9 cellular contexts compared by ENCODE assay signal in genomic region chrX:152897216-152898144, GRCh38. TPM values are rescaled to one million over a fixed set of nuclear protein-coding genes. Genes with fewer than 3 reads are reported as not detected.
A peak's percentile ranks its signal among the peaks of the same experiment; 100 is the strongest.
DNase-seq lines count a peak whose midpoint lies in the region; ATAC-seq and TF ChIP-seq lines count a peak whose summit lies in the region.
"Had no signal": no experiment of that assay in that cellular context is flagged by ENCODE, and none has a peak within 500 bp of the region (broad histone marks: within the 10 kb centered on the region; RNA-seq: fewer than 3 reads in every experiment).

TSS of gene ZNF185 (plus strand) at chrX:152898067. CDS start at chrX:152914490, 16,423 bp downstream.

- H3K36me3 ChIP-seq in ACC112 (ENCODE audit: insufficient read depth, low read length) (no peaks in the 10 kb centered on the region), HEK293 (ENCODE audit: control insufficient read depth in 2 of 2, insufficient read depth in 1 of 2, low read length in 2 of 2) (no peaks in the 10 kb centered on the region), mammary epithelial cell (ENCODE audit: insufficient read depth, low read length) (no peaks in the 10 kb centered on the region)
- H3K36me3 ChIP-seq in CD4-positive, alpha-beta memory T cell (ENCODE audit: insufficient read depth, low read length) = no peaks in the 10 kb centered on the region

- H3K27me3 ChIP-seq in ACC112 (ENCODE audit: insufficient read depth, low read length) (no peaks in the 10 kb centered on the region), mammary epithelial cell (ENCODE audit: insufficient read depth, low read length) (no peaks in the 10 kb centered on the region)
- no peaks in the 10 kb centered on the region for H3K27me3 ChIP-seq in CD4-positive, alpha-beta memory T cell (ENCODE audit: insufficient read depth, low read length)

- peaks cover 19% of the 10 kb centered on the region for H3K79me2 ChIP-seq in ACC112 (ENCODE audit: control insufficient read depth, insufficient read depth, low read length, unreplicated experiment)
- H3K79me2 ChIP-seq in mammary epithelial cell (ENCODE audit: insufficient read depth, low read length) = no peaks in the 10 kb centered on the region

- H3K4me1 ChIP-seq in ACC112 (ENCODE audit: control insufficient read depth, insufficient read depth, low read length, unreplicated experiment) (peaks cover 35% of the 10 kb centered on the region), HEK293 (ENCODE audit: control insufficient read depth, insufficient read depth, low read length) (no peaks in the 10 kb centered on the region), mammary epithelial cell (ENCODE audit: insufficient read depth, low read length) (peaks cover 54% of the 10 kb centered on the region)
- no peaks in the 10 kb centered on the region for H3K4me1 ChIP-seq in CD4-positive, alpha-beta memory T cell (ENCODE audit: insufficient read depth, low read length)

- BruUV-seq in mammary epithelial cell (replicated peaks; lab: Mats Ljungman, UMichigan) = no TSS peak

- no peak for ATAC-seq in activated CD4-positive, CD25-positive, alpha-beta regulatory T cell treated with anti-CD3 and anti-CD28 coated beads, Interleukin-2, amount 50 U/mL, for 24 hours
- ATAC-seq in GM18519 (IDR thresholded peaks at IDR 0.05; ENCODE audit: low FRiP score, unreplicated experiment) = no peak

- no peaks in the 10 kb centered on the region for H4K20me1 ChIP-seq in mammary epithelial cell (ENCODE audit: insufficient read depth, low read length)

- dilution Hi-C loops in mammary epithelial cell (cut with HindIII; ENCODE audit: low sequenced_read_pairs) = no loop called here

- H3K4me1 Mint-ChIP-seq in CD4-positive, alpha-beta memory T cell = peaks cover 0 to 5% (median under 1%) of the 10 kb centered on the region in 4 donors

- DNase-seq in mammary epithelial cell (no peak), lung microvascular endothelial cell (ENCODE audit: low read depth in 2 of 2) (peak; percentile 35 to 46), foreskin melanocyte (no peak)
- no peak for DNase-seq in CD4-positive, alpha-beta memory T cell
- DNase-seq: SHP77 had no signal

- peak within 1 kb of the TSS in 4 of 8 donors; percentile 15 to 63 (median 23) for H3K4me3 Mint-ChIP-seq in CD4-positive, alpha-beta memory T cell

- no peaks in the 10 kb centered on the region for H3K9me3 Mint-ChIP-seq in CD4-positive, alpha-beta memory T cell

- 64% methylated on average over 20 of the region's 66 CpGs for WGBS in mammary epithelial cell (ENCODE audit: low coverage, missing lambda C conversion rate)

- H3K36me3 Mint-ChIP-seq in CD4-positive, alpha-beta memory T cell = no peaks in the 10 kb centered on the region

- peak within 1 kb of the TSS; percentile 67 for H3K4me2 ChIP-seq in mammary epithelial cell (ENCODE audit: insufficient read depth, low read depth, low read length)

- no peak within 1 kb of the TSS for H3K27ac Mint-ChIP-seq in CD4-positive, alpha-beta memory T cell

- no peak within 1 kb of the TSS for H3K9ac ChIP-seq in mammary epithelial cell (ENCODE audit: insufficient read depth, low read length)

- intact Hi-C loops in mammary epithelial cell (cut with micrococcal nuclease) = no loop called here
- intact Hi-C loops in CD4-positive, alpha-beta memory T cell (cut with micrococcal nuclease) = no loop called here

- H3K4me3 ChIP-seq in ACC112 (ENCODE audit: low read depth, low read length) (peak within 1 kb of the TSS; percentile 75), HEK293 (ENCODE audit: low read depth, low read length) (peak within 1 kb of the TSS; percentile 30), mammary epithelial cell (replicated peaks in 1 of 3; ENCODE audit: insufficient read depth in 1 of 3, low read depth in 2 of 3, low read length in 3 of 3) (peak within 1 kb of the TSS; percentile 37 to 57 (median 47))
- H3K4me3 ChIP-seq in CD4-positive, alpha-beta memory T cell (ENCODE audit: low read length in 2 of 2) = no peak within 1 kb of the TSS

- H2AFZ ChIP-seq in ACC112 (ENCODE audit: low read length, unreplicated experiment) = no peak within 1 kb of the TSS
- peak within 1 kb of the TSS; percentile 70 for H2AFZ ChIP-seq in mammary epithelial cell (ENCODE audit: low read depth, low read length)

- no peaks in the 10 kb centered on the region for H3K9me3 ChIP-seq in HEK293 (ENCODE audit: control insufficient read depth, insufficient read depth, low read depth, low read length)
- H3K9me3 ChIP-seq in mammary epithelial cell (replicated peaks; ENCODE audit: insufficient read depth, low read length) = no peaks in the 10 kb centered on the region
- no peaks in the 10 kb centered on the region for H3K9me3 ChIP-seq in CD4-positive, alpha-beta memory T cell (ENCODE audit: control insufficient read depth in 1 of 2, low read length in 2 of 2)

- H3K27ac ChIP-seq in ACC112 (ENCODE audit: low read depth, low read length) (peak within 1 kb of the TSS; percentile 79), HEK293 (ENCODE audit: extremely low read depth, low read depth, low read length) (no peak within 1 kb of the TSS), mammary epithelial cell (ENCODE audit: insufficient read depth, low read depth, low read length) (no peak within 1 kb of the TSS)
- H3K27ac ChIP-seq in CD4-positive, alpha-beta memory T cell (ENCODE audit: low read depth, low read length) = no peak within 1 kb of the TSS

- in situ Hi-C loops in mammary epithelial cell (cut with MboI; ENCODE audit: low sequenced_read_pairs in 2 of 2) = no loop called here

- CTCF ChIA-PET in HEK293 (lab: Yijun Ruan, JAX) (interaction anchor here (0.6 kb wide), 1 partner anchor 766 kb away, joined by 3 read pairs; no protein-coding TSS in a partner anchor), mammary epithelial cell (lab: Charles Lee; ENCODE audit: low non-redundant PET) (no interaction called here)
- CTCF ChIA-PET in CD4-positive, alpha-beta memory T cell (lab: Charles Lee; ENCODE audit: partially characterized antibody) = no interaction called here

- peaks cover 11 to 18% of the 10 kb centered on the region in 2 donors for H3K27me3 Mint-ChIP-seq in CD4-positive, alpha-beta memory T cell

- POLR2A ChIA-PET in HEK293 (lab: Yijun Ruan, JAX) = interaction anchor here (0.6 to 1.1 kb wide), 2 partner anchors 13 to 44 kb away, joined by 3 read pairs; no protein-coding TSS in a partner anchor
- POLR2A ChIA-PET in CD4-positive, alpha-beta memory T cell (lab: Charles Lee; ENCODE audit: partially characterized antibody) = no interaction called here

- TF ChIP-seq CTCF in HEK293 (tag by site-specific recombination; IDR thresholded peaks at IDR 0.05) (no peak), mammary epithelial cell (conservative IDR thresholded peaks at IDR 0.05 in 1 of 2, IDR thresholded peaks at IDR 0.05 in 1 of 2; ENCODE audit: extremely low read depth in 1 of 2, insufficient read depth in 1 of 2, low read depth in 1 of 2, low read length in 2 of 2) (no peak)

TF ChIP-seq in HEK293, 187 proteins besides CTCF, POLR2A, EP300 and RAD21 (continues in another document):
- TF ChIP-seq ZNF211 (tag by site-specific recombination; IDR thresholded peaks at IDR 0.05; ENCODE audit: low read depth) (no peak), ZFP37 (tag by site-specific recombination; IDR thresholded peaks at IDR 0.05) (no peak), ZNF26 (tag by site-specific recombination; IDR thresholded peaks at IDR 0.05) (no peak), ZBTB11 (tag by site-specific recombination; conservative IDR thresholded peaks at IDR 0.05; ENCODE audit: low read depth) (no peak), ZNF529 (tag by site-specific recombination; IDR thresholded peaks at IDR 0.05; ENCODE audit: insufficient replicate concordance) (no peak), ZNF121 (tag by site-specific recombination; IDR thresholded peaks at IDR 0.05) (no peak)

RNA-seq across cellular contexts. Expression of gene ZNF185, which starts in this region (rescaled TPM):
- 10 to 100 TPM; 35.2 to 46.6 TPM for total RNA-seq in mammary epithelial cell
- polyA plus RNA-seq in mammary epithelial cell = 30.2 TPM
- 31.5 TPM for polyA minus RNA-seq in mammary epithelial cell
- 4.0 and 9.2 TPM in 2 replicates for total RNA-seq in lung microvascular endothelial cell
- 1 to 10 TPM; 2.0 to 2.2 TPM for total RNA-seq in CD4-positive, alpha-beta memory T cell
- 1 to 10 TPM; 2.7 to 2.9 TPM for polyA plus RNA-seq in CD4-positive, alpha-beta memory T cell

Comparison
In these comparisons a context has a peak if more than half of its experiments do, and no peak if none do; other contexts are left out.
1. H3K4me3 ChIP-seq: peak in ACC112 (single experiment), HEK293 (single experiment) and mammary epithelial cell (3 of 3); none in CD4-positive, alpha-beta memory T cell (0 of 2).
2. DNase-seq: peak in lung microvascular endothelial cell (2 of 2); none in mammary epithelial cell (single experiment), CD4-positive, alpha-beta memory T cell (0 of 5) and foreskin melanocyte (single experiment).